8 cellular contexts compared by ENCODE assay signal in genomic region chr12:121579190-121579791, GRCh38. TPM values are rescaled to one million over a fixed set of nuclear protein-coding genes. Genes with fewer than 3 reads are reported as not detected.
DNase-seq lines count a peak whose midpoint lies in the region; ATAC-seq and TF ChIP-seq lines count a peak whose summit lies in the region.

No MANE protein-coding gene starts in this region.

- peak; percentile 55 for DNase-seq in NCI-H82 (lab: John Stamatoyannopoulos, UW)
- DNase-seq in NCI-H82 treated with DMSO at 0.1 percent for 48 hours (lab: John Stamatoyannopoulos, UW; ENCODE audit: unreplicated experiment) = no peak
- DNase-seq in T-helper 17 cell = peak; percentile 20 to 32 (median 32)
- DNase-seq in breast epithelium (ENCODE audit: low spot score in 2 of 2) = no peak
- peak; percentile 50 to 65 for DNase-seq in left colon
- peak; percentile 59 for DNase-seq in stimulated activated CD8-positive, alpha-beta memory T cell treated with anti-CD3 and anti-CD28 coated beads, Interleukin-4, amount 100 ng/mL, for 48 hours
- no peak for DNase-seq in NK-92 treated with Interleukin-12 subunit alpha and Interleukin-12 subunit beta, amount 100 ng/mL, for 24 hours (lab: John Stamatoyannopoulos, UW)

- no peaks in the 10 kb centered on the region for H3K36me3 ChIP-seq in breast epithelium

- H3K4me1 ChIP-seq in breast epithelium = peaks cover 0 to 2% of the 10 kb centered on the region in 2 donors

- H3K27ac Mint-ChIP-seq in T-helper 17 cell = peak overlapping the region; percentile 98

- H3K27me3 ChIP-seq in breast epithelium = no peaks in the 10 kb centered on the region

- no peak for TF ChIP-seq CTCF in breast epithelium (IDR thresholded peaks at IDR 0.05)

- peaks cover 2% of the 10 kb centered on the region for H3K36me3 Mint-ChIP-seq in T-helper 17 cell (ENCODE audit: low read depth)

- no peaks in the 10 kb centered on the region for H3K27me3 Mint-ChIP-seq in T-helper 17 cell

- ATAC-seq in T-helper 17 cell (peak; percentile 23), left colon (peak; percentile 40), GM19351 (IDR thresholded peaks at IDR 0.05; ENCODE audit: unreplicated experiment) (no peak)

- H3K27ac ChIP-seq in breast epithelium = peak overlapping the region; percentile 84 to 93

- peak overlapping the region; percentile 93 for H3K4me3 Mint-ChIP-seq in T-helper 17 cell

- intact Hi-C loops in breast epithelium (cut with DNase I; ENCODE audit: low total_unique reads) (no loop called here), left colon (cut with DNase I, micrococcal nuclease) (no loop called here)

- peak overlapping the region; percentile 72 to 97 (median 74) for H3K4me3 ChIP-seq in breast epithelium

- H3K4me1 Mint-ChIP-seq in T-helper 17 cell = peaks cover 34% of the 10 kb centered on the region

- TF ChIP-seq POLR2A in breast epithelium (IDR thresholded peaks at IDR 0.05) = no peak

- H3K9me3 ChIP-seq in T-helper 17 cell (ENCODE audit: control insufficient read depth, low read length, poor library complexity, severe bottlenecking) (no peaks in the 10 kb centered on the region), breast epithelium (no peaks in the 10 kb centered on the region)

RNA-seq across cellular contexts. Expression of gene KDM2B, which starts 1.5 kb away (rescaled TPM):
- 10 to 100 TPM; 87.6 to 94.0 TPM for total RNA-seq in T-helper 17 cell
- 10 to 100 TPM; 12.3 to 26.8 (median 16.7) TPM for total RNA-seq in breast epithelium
- total RNA-seq in left colon = 10 to 100 TPM; 14.1 to 17.3 TPM

RNA-seq across cellular contexts. Expression of gene ORAI1, which starts 47.0 kb away (rescaled TPM):
- 10 to 100 TPM; 51.3 to 52.0 TPM for total RNA-seq in T-helper 17 cell
- total RNA-seq in breast epithelium = 10 to 100 TPM in 1 of 3 donors, 1 to 10 TPM in 2; 6.0 to 12.5 (median 6.7) TPM
- 10 to 100 TPM; 13.7 to 15.5 TPM for total RNA-seq in left colon

Comparison
In these comparisons a context has a peak if more than half of its experiments do, and no peak if none do; other contexts are left out.
1. DNase-seq: peak in NCI-H82 (single experiment), T-helper 17 cell (3 of 3), left colon (2 of 2) and stimulated activated CD8-positive, alpha-beta memory T cell treated with anti-CD3 and anti-CD28 coated beads, Interleukin-4, amount 100 ng/mL, for 48 hours (single experiment); none in NCI-H82 treated with DMSO at 0.1 percent for 48 hours (single experiment), breast epithelium (0 of 2) and NK-92 treated with Interleukin-12 subunit alpha and Interleukin-12 subunit beta, amount 100 ng/mL, for 24 hours (single experiment).